9 cellular contexts compared by ENCODE assay signal in genomic region chr2:127415593-127416485, GRCh38. TPM values are rescaled to one million over a fixed set of nuclear protein-coding genes. Genes with fewer than 3 reads are reported as not detected.
DNase-seq lines count a peak whose midpoint lies in the region; ATAC-seq and TF ChIP-seq lines count a peak whose summit lies in the region.
"Had no signal": no experiment of that assay in that cellular context is flagged by ENCODE, and none has a peak within 500 bp of the region (broad histone marks: within the 10 kb centered on the region; RNA-seq: fewer than 3 reads in every experiment).

No MANE protein-coding gene starts in this region.

- TF ChIP-seq CTCF in esophagus squamous epithelium (IDR thresholded peaks at IDR 0.05) (peak; percentile 58 to 82 (median 79)), neural progenitor cell (IDR thresholded peaks at IDR 0.05) (peak; percentile 83), stomach (IDR thresholded peaks at IDR 0.05) (peak in 5 of 7 experiments; percentile 66 to 92 (median 75))

- peak overlapping the region; percentile 57 for H3K4me3 Mint-ChIP-seq in neural progenitor cell

- ATAC-seq in GM18520 (IDR thresholded peaks at IDR 0.05; ENCODE audit: unreplicated experiment) (peak; percentile 38), HG03039 (IDR thresholded peaks at IDR 0.05; ENCODE audit: unreplicated experiment) (peak; percentile 63)

- peaks cover 3% of the 10 kb centered on the region for H3K9me3 Mint-ChIP-seq in neural progenitor cell

- no peaks in the 10 kb centered on the region for H3F3A ChIP-seq in neural progenitor cell (ENCODE audit: low read depth)

- no peaks in the 10 kb centered on the region for H3K36me3 Mint-ChIP-seq in neural progenitor cell

- no peak overlapping the region for H3K27ac Mint-ChIP-seq in neural progenitor cell

- H3K4me1 Mint-ChIP-seq in neural progenitor cell = peaks cover 25% of the 10 kb centered on the region

- peaks cover 19% of the 10 kb centered on the region for H3K27me3 Mint-ChIP-seq in neural progenitor cell (ENCODE audit: insufficient read depth, low read depth)

- no peaks in the 10 kb centered on the region for H4K20me1 ChIP-seq in neural progenitor cell (ENCODE audit: low read depth)

- TF ChIP-seq POLR2A in esophagus squamous epithelium (IDR thresholded peaks at IDR 0.05) (no peak), stomach (IDR thresholded peaks at IDR 0.05) (no peak)

- H3K36me3 ChIP-seq in esophagus squamous epithelium = no peaks in the 10 kb centered on the region
- H3K36me3 ChIP-seq in neural progenitor cell = no peaks in the 10 kb centered on the region
- no peaks in the 10 kb centered on the region for H3K36me3 ChIP-seq in stomach

- no peak for TF ChIP-seq EP300 in stomach (IDR thresholded peaks at IDR 0.05)

- peak overlapping the region; percentile 99 for H2AFZ ChIP-seq in neural progenitor cell (replicated peaks)

- H3K9ac ChIP-seq in neural progenitor cell = no peak overlapping the region

- H3K27ac ChIP-seq in esophagus squamous epithelium (no peak overlapping the region), neural progenitor cell (no peak overlapping the region), stomach (peak overlapping the region in 3 of 5 donors; percentile 4 to 43 (median 9))

- WGBS in esophagus squamous epithelium, 2 donors = 58 to 72% methylated on average over 9 to 10 of the region's 53 CpGs
- WGBS in stomach, 5 donors = 14 to 21% (median 15%) methylated on average over 34 to 53 of the region's 53 CpGs

- H3K4me2 ChIP-seq in neural progenitor cell = peak overlapping the region; percentile 87

- peak; percentile 73 for DNase-seq in NCI-H510A (lab: John Stamatoyannopoulos, UW)
- DNase-seq in activated T-cell treated with anti-CD3 and anti-CD28 coated beads for 48 hours (ENCODE audit: low read depth) = peak; percentile 84
- no peak for DNase-seq in esophagus squamous epithelium (lab: John Stamatoyannopoulos, UW)
- peak; percentile 90 for DNase-seq in neural progenitor cell (ENCODE audit: low spot score)
- DNase-seq in stomach = peak; percentile 87
- DNase-seq in NCI-H1048 (lab: John Stamatoyannopoulos, UW) = no peak

- H3K9me3 ChIP-seq in esophagus squamous epithelium (no peaks in the 10 kb centered on the region), neural progenitor cell (ENCODE audit: low read depth) (no peaks in the 10 kb centered on the region), stomach (no peaks in the 10 kb centered on the region)

- no peaks in the 10 kb centered on the region for H3K79me2 ChIP-seq in neural progenitor cell (ENCODE audit: low read depth)

- intact Hi-C loops in esophagus squamous epithelium (cut with DNase I) = loop anchor here (10.0 kb wide), 1 partner anchor 121 kb away; the partner anchor contains the start of gene ERCC3
- intact Hi-C loops in stomach (cut with DNase I; ENCODE audit: low total_unique reads) = no loop called here

- H3K27me3 ChIP-seq in esophagus squamous epithelium = peaks cover 0 to 47% (median 0%) of the 10 kb centered on the region in 4 donors
- peaks cover 70% of the 10 kb centered on the region for H3K27me3 ChIP-seq in neural progenitor cell
- H3K27me3 ChIP-seq in stomach = peaks cover 0 to 17% (median 0%) of the 10 kb centered on the region in 3 donors

- H3K4me3 ChIP-seq in esophagus squamous epithelium (peak overlapping the region; percentile 33 to 67 (median 47)), neural progenitor cell (peak overlapping the region; percentile 44), stomach (peak overlapping the region; percentile 42 to 59 (median 45))

- H3K4me1 ChIP-seq in esophagus squamous epithelium = peaks cover 11 to 38% (median 19%) of the 10 kb centered on the region in 3 donors
- peaks cover 5% of the 10 kb centered on the region for H3K4me1 ChIP-seq in neural progenitor cell
- peaks cover 37 to 48% (median 40%) of the 10 kb centered on the region in 4 donors for H3K4me1 ChIP-seq in stomach

RNA-seq across cellular contexts. Expression of gene PROC, which starts 2.4 kb away (rescaled TPM):
- total RNA-seq in esophagus squamous epithelium (1 to 10 TPM in 1 of 4 donors, not detected in 3; 2.1 TPM), neural progenitor cell (ENCODE audit: low replicate concordance) (0.25 TPM in 1 of 2 replicates, not detected in the other), stomach (1 to 10 TPM in 4 of 5 donors, not detected in 1; 1.2 to 6.8 (median 4.5) TPM)
- 1 to 10 TPM; 2.1 to 5.0 (median 4.6) TPM for polyA plus RNA-seq in stomach
- total RNA-seq: frontal cortex had no signal

RNA-seq across cellular contexts. Expression of gene MAP3K2, which starts 28.1 kb away (rescaled TPM):
- total RNA-seq in esophagus squamous epithelium = 10 to 100 TPM; 29.4 to 37.4 (median 31.3) TPM
- 24.5 and 27.7 TPM in 2 replicates for total RNA-seq in neural progenitor cell (ENCODE audit: low replicate concordance)
- total RNA-seq in stomach = 100 to 1,000 TPM in 1 of 5 donors, 10 to 100 TPM in 4; 50.2 to 141 (median 61.1) TPM
- 1 to 10 TPM; 3.8 to 7.4 (median 6.7) TPM for polyA plus RNA-seq in stomach

Comparison
In these comparisons a context has a peak if more than half of its experiments do, and no peak if none do; other contexts are left out.
1. DNase-seq: peak in NCI-H510A (single experiment), activated T-cell treated with anti-CD3 and anti-CD28 coated beads for 48 hours (single experiment), neural progenitor cell (single experiment) and stomach (single experiment); none in esophagus squamous epithelium (single experiment) and NCI-H1048 (single experiment).
2. H3K27ac ChIP-seq: peak in stomach (3 of 5); none in esophagus squamous epithelium (0 of 4) and neural progenitor cell (single experiment).
3. Peak in every context shown above with its lines, with median percentiles within 50 percentile points of each other: H3K4me3 ChIP-seq and CTCF ChIP-seq.